8 cellular contexts compared by ENCODE assay signal in genomic region chr7:51160990-51161615, GRCh38.
DNase-seq lines count a peak whose midpoint lies in the region; FAIRE-seq and TF ChIP-seq lines count a peak whose summit lies in the region.

No MANE protein-coding gene starts in this region.

- H3K4me1 Mint-ChIP-seq in activated naive CD4-positive, alpha-beta T cell treated with anti-CD3 and anti-CD28 coated beads, Interleukin-2, amount 10 ng/mL, durations not matched to agents 7 days and 5 days = no peaks in the 10 kb centered on the region

- no peak for TF ChIP-seq EP300 in Ishikawa (IDR thresholded peaks at IDR 0.05; ENCODE audit: borderline replicate concordance)

- TF ChIP-seq CTCF in GM12873 (IDR thresholded peaks at IDR 0.05; ENCODE audit: insufficient read depth, low read depth, low read length, missing control alignments) = peak; percentile 92
- peak; percentile 99 for TF ChIP-seq CTCF in RWPE1 (conservative IDR thresholded peaks at IDR 0.05; ENCODE audit: low read depth)

- H3K27ac Mint-ChIP-seq in activated naive CD4-positive, alpha-beta T cell treated with anti-CD3 and anti-CD28 coated beads, Interleukin-2, amount 10 ng/mL, durations not matched to agents 7 days and 5 days = no peak overlapping the region

- H3K9me3 Mint-ChIP-seq in activated naive CD4-positive, alpha-beta T cell treated with anti-CD3 and anti-CD28 coated beads, Interleukin-2, amount 10 ng/mL, durations not matched to agents 7 days and 5 days = no peaks in the 10 kb centered on the region

- no peak for FAIRE-seq in urothelium cell line (lab: Jason Lieb, UNC)

- H3K36me3 Mint-ChIP-seq in activated naive CD4-positive, alpha-beta T cell treated with anti-CD3 and anti-CD28 coated beads, Interleukin-2, amount 10 ng/mL, durations not matched to agents 7 days and 5 days = no peaks in the 10 kb centered on the region

- POLR2A ChIA-PET in RWPE1 (lab: Yijun Ruan, JAX; ENCODE audit: low non-redundant PET) = no interaction called here

- TF ChIP-seq RAD21 in Ishikawa (IDR thresholded peaks at IDR 0.05; ENCODE audit: low read depth) = peak; percentile 88

- H3K4me3 Mint-ChIP-seq in activated naive CD4-positive, alpha-beta T cell treated with anti-CD3 and anti-CD28 coated beads, Interleukin-2, amount 10 ng/mL, durations not matched to agents 7 days and 5 days = no peak overlapping the region

- DNase-seq in 8988T = peak; percentile 29
- DNase-seq in RWPE1 (ENCODE audit: low spot score) = peak; percentile 56
- peak; percentile 65 for DNase-seq in activated naive CD4-positive, alpha-beta T cell treated with anti-CD3 and anti-CD28 coated beads, Interleukin-2, amount 10 ng/mL, durations not matched to agents 7 days and 5 days
- DNase-seq in globus pallidus (ENCODE audit: low spot score) = peak; percentile 83
- peak; percentile 86 for DNase-seq in pons (ENCODE audit: low spot score)
- peak; percentile 77 for DNase-seq in urothelium cell line (ENCODE audit: low spot score)

- CTCF ChIA-PET in RWPE1 (lab: Yijun Ruan, JAX) = interaction anchor here (0.6 to 3.3 kb wide), 34 partner anchors 9 to 1026 kb away, joined by 3 to 19 read pairs (median 4); no protein-coding TSS in a partner anchor
- CTCF ChIA-PET in activated naive CD4-positive, alpha-beta T cell treated with anti-CD3 and anti-CD28 coated beads, Interleukin-2, amount 10 ng/mL, durations not matched to agents 7 days and 5 days (lab: Charles Lee) = interaction anchor here (0.7 to 6.3 kb wide), 42 partner anchors 9 to 1068 kb away, joined by 3 to 87 read pairs (median 4); partner anchors contain the start of gene ZPBP

- peaks cover 15% of the 10 kb centered on the region for H3K27me3 Mint-ChIP-seq in activated naive CD4-positive, alpha-beta T cell treated with anti-CD3 and anti-CD28 coated beads, Interleukin-2, amount 10 ng/mL, durations not matched to agents 7 days and 5 days

- H3K27ac ChIP-seq in RWPE1 = no peak overlapping the region

TF ChIP-seq in Ishikawa, 13 proteins besides CTCF, POLR2A, EP300 and RAD21:
- TF ChIP-seq CEBPB (IDR thresholded peaks at IDR 0.05) (no peak), ZBTB7A (IDR thresholded peaks at IDR 0.05; ENCODE audit: low read depth) (peak; percentile 51; the same call in 1 of the 2 replicates), NFIC (IDR thresholded peaks at IDR 0.05) (no peak), REST (IDR thresholded peaks at IDR 0.05; ENCODE audit: low read depth) (no peak), USF1 (IDR thresholded peaks at IDR 0.05) (no peak)

Comparison
In these comparisons a context has a peak if more than half of its experiments do, and no peak if none do; other contexts are left out.
1. DNase-seq: peak in every context shown above with its lines; median percentile 86 in pons; 83 in globus pallidus; 77 in urothelium cell line; 65 in activated naive CD4-positive, alpha-beta T cell treated with anti-CD3 and anti-CD28 coated beads, Interleukin-2, amount 10 ng/mL, durations not matched to agents 7 days and 5 days; 56 in RWPE1; 29 in 8988T.